Comparison of ENCODE assay signal across 13 cellular contexts in genomic region chr10:17237915-17238444, GRCh38. TPM values are rescaled to one million over a fixed set of nuclear protein-coding genes. Genes with fewer than 3 reads are reported as not detected.
DNase-seq lines count a peak whose midpoint lies in the region; TF ChIP-seq lines count a peak whose summit lies in the region.
"Had no signal": no experiment of that assay in that cellular context is flagged by ENCODE, and none has a peak within 500 bp of the region (broad histone marks: within the 10 kb centered on the region; RNA-seq: fewer than 3 reads in every experiment).

No MANE protein-coding gene starts in this region.

- H3K36me3 ChIP-seq in ACC112 (ENCODE audit: insufficient read depth, low read length) (peaks cover 43% of the 10 kb centered on the region), ascending aorta (peaks cover 32 to 47% of the 10 kb centered on the region in 2 donors)
- H3K36me3 ChIP-seq: colonic mucosa had no signal

- no peak for TF ChIP-seq CTCF in ascending aorta (IDR thresholded peaks at IDR 0.05)

- no peak overlapping the region for H3K4me3 ChIP-seq in ACC112 (ENCODE audit: low read depth, low read length)
- peak overlapping the region in 1 of 2 donors; percentile 1 for H3K4me3 ChIP-seq in ascending aorta
- H3K4me3 ChIP-seq: colonic mucosa, heart left ventricle, sigmoid colon had no signal

- intact Hi-C loops in ascending aorta (cut with DNase I) = loop anchor here (2.0 kb wide), 1 partner anchor 19 kb away; no protein-coding TSS in a partner anchor

- peaks cover 34% of the 10 kb centered on the region for H3K4me1 ChIP-seq in ACC112 (ENCODE audit: control insufficient read depth, insufficient read depth, low read length, unreplicated experiment)
- H3K4me1 ChIP-seq in ascending aorta = peaks cover 12 to 40% of the 10 kb centered on the region in 2 donors

- no peaks in the 10 kb centered on the region for H3K9me3 ChIP-seq in ascending aorta
- H3K9me3 ChIP-seq: colonic mucosa, sigmoid colon had no signal

- H3K27me3 ChIP-seq in ACC112 (ENCODE audit: insufficient read depth, low read length) = no peaks in the 10 kb centered on the region
- no peaks in the 10 kb centered on the region for H3K27me3 ChIP-seq in ascending aorta
- H3K27me3 ChIP-seq: colonic mucosa, heart left ventricle, sigmoid colon had no signal

- no peak overlapping the region for H2AFZ ChIP-seq in ACC112 (ENCODE audit: low read length, unreplicated experiment)

- H3K27ac ChIP-seq in ACC112 (ENCODE audit: low read depth, low read length) (peak overlapping the region; percentile 98), ascending aorta (peak overlapping the region; percentile 54 to 55)
- H3K27ac ChIP-seq: colonic mucosa, heart left ventricle, HL-60 had no signal

- DNase-seq in HCEC 1CT (peak; percentile 51), ascending aorta (ENCODE audit: low spot score in 2 of 2) (no peak), lung microvascular endothelial cell (ENCODE audit: low read depth in 2 of 2) (peak; percentile 79 to 84), DMS79 treated with DMSO at 0.1 percent for 48 hours (lab: John Stamatoyannopoulos, UW) (no peak), NCI-H345 treated with DMSO at 0.1 percent for 48 hours (lab: John Stamatoyannopoulos, UW; ENCODE audit: unreplicated experiment) (no peak), NCI-H446 (lab: John Stamatoyannopoulos, UW) (no peak), MV-4-11 (lab: John Stamatoyannopoulos, UW) (no peak)
- DNase-seq: colonic mucosa, heart left ventricle, NCI-H1694, sigmoid colon had no signal

- H3K79me2 ChIP-seq in ACC112 (ENCODE audit: control insufficient read depth, insufficient read depth, low read length, unreplicated experiment) = peaks cover 30% of the 10 kb centered on the region

RNA-seq across cellular contexts. Expression of gene VIM, which starts 9.9 kb away (rescaled TPM):
- total RNA-seq in ascending aorta (6,230 TPM), lung microvascular endothelial cell (2,898 and 3,955 TPM in 2 replicates)

RNA-seq across cellular contexts. Expression of gene TRDMT1, which starts 36.5 kb away (rescaled TPM):
- 5.7 TPM for total RNA-seq in ascending aorta
- 3.5 and 3.8 TPM in 2 replicates for total RNA-seq in lung microvascular endothelial cell

Comparison
In these comparisons a context has a peak if more than half of its experiments do, and no peak if none do; other contexts are left out.
1. DNase-seq: peak in HCEC 1CT (single experiment) and lung microvascular endothelial cell (2 of 2); none in ascending aorta (0 of 2), DMS79 treated with DMSO at 0.1 percent for 48 hours (single experiment), NCI-H345 treated with DMSO at 0.1 percent for 48 hours (single experiment), NCI-H446 (0 of 2) and MV-4-11 (single experiment).